ENCODE assay signal across 22 cellular contexts in the genomic region with DNA sequence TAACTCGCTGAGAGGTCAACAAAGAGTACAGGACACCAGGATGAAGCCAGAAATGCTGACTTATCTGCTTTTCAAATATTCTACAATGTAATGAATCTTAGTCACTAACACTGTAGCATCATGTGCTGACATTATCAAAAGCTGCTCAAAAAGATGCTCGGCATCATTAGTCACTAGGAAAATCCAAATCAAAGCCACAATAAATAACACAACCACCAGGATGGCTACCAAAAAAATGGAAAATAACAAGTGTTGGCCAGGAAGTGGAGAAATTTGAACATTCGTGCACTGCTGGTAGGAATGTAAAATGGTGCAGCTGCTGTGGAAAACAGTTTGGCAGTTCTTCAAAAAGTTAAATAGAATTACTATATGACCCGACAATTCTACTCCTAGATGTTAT.
DNase-seq lines count a peak whose midpoint lies in the region; ATAC-seq, FAIRE-seq and TF ChIP-seq lines count a peak whose summit lies in the region.
"Had no signal": no experiment of that assay in that cellular context is flagged by ENCODE, and none has a peak within 500 bp of the region (broad histone marks: within the 10 kb centered on the region; RNA-seq: fewer than 3 reads in every experiment).

No MANE protein-coding gene starts in this region.

- no peak for ATAC-seq in HG02759 (IDR thresholded peaks at IDR 0.05; ENCODE audit: unreplicated experiment)
- no peak for ATAC-seq in GM18498 (IDR thresholded peaks at IDR 0.05; ENCODE audit: unreplicated experiment)
- ATAC-seq: Right ventricle myocardium inferior, SK-N-SH treated with all-trans-retinoic acid at 6 μM for 48 hours had no signal

- H3K4me1 Mint-ChIP-seq in HFFc6 (ENCODE audit: low read depth) (no peaks in the 10 kb centered on the region), astrocyte (ENCODE audit: low read depth, unreplicated experiment) (peaks cover 25% of the 10 kb centered on the region)
- H3K4me1 Mint-ChIP-seq: CD4-positive, CD25-positive, alpha-beta regulatory T cell had no signal

- H3K79me2 ChIP-seq in astrocyte (ENCODE audit: insufficient read depth, low read length), result peaks cover 35% of the 10 kb centered on the region

- peaks cover 21% of the 10 kb centered on the region for H4K20me1 ChIP-seq in astrocyte (ENCODE audit: insufficient read depth, low read length)

- H3K9me3 Mint-ChIP-seq in HFFc6, result no peaks in the 10 kb centered on the region
- H3K9me3 Mint-ChIP-seq in astrocyte (ENCODE audit: unreplicated experiment), result no peaks in the 10 kb centered on the region

- H3K27me3 ChIP-seq in astrocyte (ENCODE audit: insufficient read depth, low read length), result no peaks in the 10 kb centered on the region
- no peaks in the 10 kb centered on the region for H3K27me3 ChIP-seq in vagina
- H3K27me3 ChIP-seq: SJCRH30 had no signal

- no peaks in the 10 kb centered on the region for H3K36me3 Mint-ChIP-seq in HFFc6 (ENCODE audit: low read depth)
- peaks cover 3% of the 10 kb centered on the region for H3K36me3 Mint-ChIP-seq in astrocyte (ENCODE audit: low read depth, unreplicated experiment)
- H3K36me3 Mint-ChIP-seq: CD4-positive, CD25-positive, alpha-beta regulatory T cell had no signal

- no peaks in the 10 kb centered on the region for H3K27me3 Mint-ChIP-seq in HFFc6 (ENCODE audit: insufficient read depth)
- H3K27me3 Mint-ChIP-seq in astrocyte (ENCODE audit: low read depth, unreplicated experiment), result no peaks in the 10 kb centered on the region

- H3K9me3 ChIP-seq in astrocyte (ENCODE audit: insufficient read depth, low read depth, low read length) (no peaks in the 10 kb centered on the region), vagina (no peaks in the 10 kb centered on the region)
- H3K9me3 ChIP-seq: SJCRH30 had no signal

- H3K36me3 ChIP-seq in astrocyte (ENCODE audit: insufficient read depth, low read length) (no peaks in the 10 kb centered on the region), vagina (no peaks in the 10 kb centered on the region)
- H3K36me3 ChIP-seq: SJCRH30 had no signal

- H3K27ac Mint-ChIP-seq in HFFc6, result no peak overlapping the region
- no peak overlapping the region for H3K27ac Mint-ChIP-seq in astrocyte (ENCODE audit: unreplicated experiment)
- H3K27ac Mint-ChIP-seq: CD4-positive, CD25-positive, alpha-beta regulatory T cell had no signal

- H3K27ac ChIP-seq in astrocyte (ENCODE audit: low read depth, low read length) (no peak overlapping the region), vagina (no peak overlapping the region)
- H3K27ac ChIP-seq: PC-9, SJCRH30 had no signal

- H3K9ac ChIP-seq in astrocyte (ENCODE audit: low read length), result no peak overlapping the region

- intact Hi-C loops in vagina (cut with DNase I), result no loop called here

- H3K4me3 ChIP-seq in astrocyte (ENCODE audit: insufficient read depth, low read depth, low read length) (no peak overlapping the region), fibroblast of pulmonary artery (replicated peaks; ENCODE audit: low read depth, low read length) (no peak overlapping the region), vagina (no peak overlapping the region)
- H3K4me3 ChIP-seq: PC-9, SJCRH30 had no signal

- no peak overlapping the region for H3K4me2 ChIP-seq in astrocyte (ENCODE audit: low read length)
- H3K4me2 ChIP-seq: PC-9 had no signal

- TF ChIP-seq POLR2A in vagina (IDR thresholded peaks at IDR 0.05), result no peak

- H3K4me1 ChIP-seq in astrocyte (ENCODE audit: insufficient read depth, low read length) (no peaks in the 10 kb centered on the region), vagina (no peaks in the 10 kb centered on the region)
- H3K4me1 ChIP-seq: SJCRH30 had no signal

- H2AFZ ChIP-seq in astrocyte (ENCODE audit: low read depth, low read length), result no peak overlapping the region
- H2AFZ ChIP-seq: PC-9 had no signal

- FAIRE-seq in astrocyte (lab: Jason Lieb, UNC), result no peak
- FAIRE-seq: GM18507 had no signal

- 0 out of 2 replicates have a peak, but pooled peaks have one; percentile 8 for TF ChIP-seq CTCF in HFFc6 (IDR thresholded peaks at IDR 0.05)
- peak; percentile 15 for TF ChIP-seq CTCF in astrocyte (IDR thresholded peaks at IDR 0.05; ENCODE audit: insufficient read depth, low read depth, low read length)
- TF ChIP-seq CTCF in fibroblast of pulmonary artery (IDR thresholded peaks at IDR 0.05; ENCODE audit: low read length, missing control alignments), result peak; percentile 0
- TF ChIP-seq CTCF in vagina (IDR thresholded peaks at IDR 0.05), result no peak

- H3K4me3 Mint-ChIP-seq in HFFc6 (no peak overlapping the region), astrocyte (ENCODE audit: unreplicated experiment) (no peak overlapping the region)
- H3K4me3 Mint-ChIP-seq: CD4-positive, CD25-positive, alpha-beta regulatory T cell had no signal

- no peak for DNase-seq in HFFc6
- DNase-seq in astrocyte (ENCODE audit: low read depth), result no peak
- DNase-seq in fibroblast of pulmonary artery (ENCODE audit: low read depth), result no peak
- DNase-seq in smooth muscle cell of the brain vasculature (ENCODE audit: low read depth, low spot score), result peak; percentile 31
- no peak for DNase-seq in vagina (ENCODE audit: extremely low spot score in 2 of 2)
- DNase-seq: CD4-positive, CD25-positive, alpha-beta regulatory T cell; DMS153; DND-41; KBM-7; MM.1S; NCI-H2029; NCI-H446; NCI-H524 treated with DMSO at 0.1 percent for 48 hours; NCI-H774; NK-92 treated with Interleukin-12 subunit alpha and Interleukin-12 subunit beta, amount 100 ng/mL, for 24 hours; PC-9; SJCRH30 had no signal

Comparison
In these comparisons a context has a peak if more than half of its experiments do, and no peak if none do; other contexts are left out.
1. CTCF ChIP-seq: peak in HFFc6 (single experiment), astrocyte (single experiment) and fibroblast of pulmonary artery (single experiment); none in vagina (0 of 3).